Comparison of ENCODE assay signal across 16 cellular contexts in the genomic region with DNA sequence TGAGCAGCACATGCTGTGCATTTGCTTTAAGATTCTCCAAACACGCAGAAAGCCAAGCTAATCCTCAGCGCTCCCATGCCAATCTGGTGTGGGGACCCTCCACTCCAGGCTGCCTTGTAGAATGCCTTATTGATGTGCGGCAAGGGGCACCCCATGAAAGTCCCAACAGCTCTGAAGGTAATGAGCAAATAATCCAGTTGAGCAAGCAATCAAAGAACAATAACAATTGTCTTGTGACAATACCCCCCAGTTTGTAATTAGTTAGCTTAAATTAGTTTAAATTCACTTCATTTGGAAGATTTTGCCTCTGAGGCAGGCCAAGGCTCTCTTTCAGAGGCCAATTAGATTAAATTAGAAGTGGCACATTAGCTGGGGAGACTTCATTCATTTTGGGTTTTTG. TPM values are rescaled to one million over a fixed set of nuclear protein-coding genes. Genes with fewer than 3 reads are reported as not detected.
"Had no signal": no experiment of that assay in that cellular context is flagged by ENCODE, and none has a peak within 500 bp of the region (broad histone marks: within the 10 kb centered on the region; RNA-seq: fewer than 3 reads in every experiment).

No MANE protein-coding gene starts in this region.

- DNase-seq: activated CD8-positive, alpha-beta memory T cell treated with anti-CD3 and anti-CD28 coated beads, Interleukin-2, amount 50 U/mL, for 48 hours; caudate nucleus; colonic mucosa; effector CD4-positive, alpha-beta T cell; foreskin keratinocyte; glutamatergic neuron; mesenchymal stem cell; nephron progenitor cell; pancreas; sigmoid colon; spleen; stomach; testis had no signal

- H3K9me3 ChIP-seq: body of pancreas, colonic mucosa, pancreas, sigmoid colon, spleen, stomach, testis, upper lobe of left lung had no signal

- FAIRE-seq: endothelial cell of umbilical vein, pancreas had no signal

- H3K27ac ChIP-seq: body of pancreas, colonic mucosa, foreskin keratinocyte, sigmoid colon, stomach, testis had no signal

- H3K4me3 ChIP-seq: body of pancreas, colonic mucosa, pancreas, stomach, testis, upper lobe of left lung had no signal

- H3K27me3 ChIP-seq: body of pancreas, colonic mucosa, foreskin keratinocyte, pancreas, sigmoid colon, spleen, stomach, testis, upper lobe of left lung had no signal

- ATAC-seq: body of pancreas, foreskin keratinocyte had no signal

- H3K36me3 ChIP-seq: colonic mucosa, pancreas, sigmoid colon, spleen, stomach, upper lobe of left lung had no signal

- H3K4me1 ChIP-seq: body of pancreas, colonic mucosa, foreskin keratinocyte, pancreas, sigmoid colon, testis had no signal

RNA-seq across cellular contexts. Expression of a gene that starts 17.7 kb away (rescaled TPM):
- total RNA-seq: foreskin keratinocyte had no signal
- polyA plus RNA-seq: foreskin keratinocyte had no signal
